Comparison of ENCODE assay signal across 15 cellular contexts in genomic region chr18:67514465-67514864, GRCh38. TPM values are rescaled to one million over a fixed set of nuclear protein-coding genes. Genes with fewer than 3 reads are reported as not detected.
A peak's percentile ranks its signal among the peaks of the same experiment; 100 is the strongest.
DNase-seq lines count a peak whose midpoint lies in the region; ATAC-seq and TF ChIP-seq lines count a peak whose summit lies in the region.
"Had no signal": no experiment of that assay in that cellular context is flagged by ENCODE, and none has a peak within 500 bp of the region (broad histone marks: within the 10 kb centered on the region; RNA-seq: fewer than 3 reads in every experiment).

No MANE protein-coding gene starts in this region.

- WGBS in endodermal cell (ENCODE audit: insufficient coverage in 1 of 2, insufficient read length in 1 of 2), 2 experiments: 88 to 92% methylated on average over 2 to 3 of the region's 3 CpGs

- H3K27me3 Mint-ChIP-seq in endodermal cell (ENCODE audit: insufficient read depth) (no peaks in the 10 kb centered on the region), neural progenitor cell (ENCODE audit: insufficient read depth, low read depth) (peaks cover 2% of the 10 kb centered on the region)

- H3K4me3 Mint-ChIP-seq in endodermal cell (peak overlapping the region; percentile 79), neural progenitor cell (peak overlapping the region; percentile 92)

- H4K20me1 ChIP-seq in neural progenitor cell (ENCODE audit: low read depth): no peaks in the 10 kb centered on the region

- H3K4me1 Mint-ChIP-seq in endodermal cell (peaks cover 15% of the 10 kb centered on the region), neural progenitor cell (peaks cover 20% of the 10 kb centered on the region)

- ATAC-seq in GM21717 (IDR thresholded peaks at IDR 0.05; ENCODE audit: unreplicated experiment): no peak
- ATAC-seq: left lobe of liver had no signal

- H3K27ac Mint-ChIP-seq in endodermal cell: no peak overlapping the region
- H3K27ac Mint-ChIP-seq in neural progenitor cell: no peak overlapping the region

- H3F3A ChIP-seq in neural progenitor cell (ENCODE audit: low read depth): peaks cover 5% of the 10 kb centered on the region

- H3K27ac ChIP-seq in SJCRH30 (no peak overlapping the region), endodermal cell (ENCODE audit: low read depth, low read length) (no peak overlapping the region), neural progenitor cell (no peak overlapping the region)
- H3K27ac ChIP-seq: C4-2B, vagina had no signal

- H3K4me3 ChIP-seq in AG09309 (ENCODE audit: control insufficient read depth, low read depth, low read length) (peak overlapping the region; percentile 90), SJCRH30 (peak overlapping the region; percentile 91), endodermal cell (ENCODE audit: low read length) (peak overlapping the region; percentile 96), neural progenitor cell (no peak overlapping the region)

- no peaks in the 10 kb centered on the region for H3K79me2 ChIP-seq in neural progenitor cell (ENCODE audit: low read depth)

- H3K9me3 Mint-ChIP-seq in endodermal cell: no peaks in the 10 kb centered on the region
- H3K9me3 Mint-ChIP-seq in neural progenitor cell: peaks cover 24% of the 10 kb centered on the region

- H3K36me3 ChIP-seq in SJCRH30 (peaks cover 28% of the 10 kb centered on the region), endodermal cell (ENCODE audit: control insufficient read depth, insufficient read depth, low read length) (peaks cover 22% of the 10 kb centered on the region), neural progenitor cell (no peaks in the 10 kb centered on the region)
- H3K36me3 ChIP-seq: vagina had no signal

- peaks cover 17% of the 10 kb centered on the region for H3K36me3 Mint-ChIP-seq in endodermal cell (ENCODE audit: low read depth)
- H3K36me3 Mint-ChIP-seq in neural progenitor cell: peaks cover 52% of the 10 kb centered on the region

- H3K9ac ChIP-seq in endodermal cell (ENCODE audit: extremely low read depth, low read length, poor library complexity, severe bottlenecking): no peak overlapping the region
- H3K9ac ChIP-seq in neural progenitor cell: no peak overlapping the region

- no peak overlapping the region for H3K4me2 ChIP-seq in neural progenitor cell

- peaks cover 7% of the 10 kb centered on the region; the same call in 1 of the 2 replicates for H3K4me1 ChIP-seq in SJCRH30
- no peaks in the 10 kb centered on the region for H3K4me1 ChIP-seq in endodermal cell (ENCODE audit: control insufficient read depth, insufficient read depth, low read length)
- peaks cover 12% of the 10 kb centered on the region for H3K4me1 ChIP-seq in neural progenitor cell

- TF ChIP-seq CTCF in AG09309 (IDR thresholded peaks at IDR 0.05; ENCODE audit: control insufficient read depth, insufficient read depth, low read depth, low read length, missing control alignments) (no peak), endodermal cell (conservative IDR thresholded peaks at IDR 0.05) (no peak), neural progenitor cell (IDR thresholded peaks at IDR 0.05) (no peak)

- no peak overlapping the region for H2AFZ ChIP-seq in neural progenitor cell (replicated peaks)

- H3K9me3 ChIP-seq in SJCRH30 (replicated peaks): no peaks in the 10 kb centered on the region
- no peaks in the 10 kb centered on the region for H3K9me3 ChIP-seq in endodermal cell (ENCODE audit: control insufficient read depth, low read length)
- no peaks in the 10 kb centered on the region for H3K9me3 ChIP-seq in neural progenitor cell (ENCODE audit: low read depth)
- H3K9me3 ChIP-seq: vagina had no signal

- DNase-seq in AG09309 (ENCODE audit: low read depth): no peak
- no peak for DNase-seq in SJCRH30
- no peak for DNase-seq in endodermal cell
- DNase-seq in neural progenitor cell (ENCODE audit: low spot score): no peak
- DNase-seq in NCI-H748 (lab: John Stamatoyannopoulos, UW; ENCODE audit: unreplicated experiment): no peak
- DNase-seq in NCI-H1436 treated with DMSO at 0.1 percent for 48 hours (lab: John Stamatoyannopoulos, UW): no peak
- no peak for DNase-seq in SKM-1 (lab: John Stamatoyannopoulos, UW; ENCODE audit: unreplicated experiment)
- DNase-seq: activated T-cell treated with anti-CD3 and anti-CD28 coated beads for 4 hours; effector CD8-positive, alpha-beta T cell; NCI-H2081; stimulated activated CD4-positive, alpha-beta T cell treated with anti-CD3 and anti-CD28 coated beads, Interleukin-2, amount 100 ng/mL, for 24 hours had no signal

- H3K27me3 ChIP-seq in SJCRH30 (no peaks in the 10 kb centered on the region), endodermal cell (ENCODE audit: control insufficient read depth, insufficient read depth, low read length, poor library complexity, severe bottlenecking) (no peaks in the 10 kb centered on the region), neural progenitor cell (no peaks in the 10 kb centered on the region)
- H3K27me3 ChIP-seq: vagina had no signal

RNA-seq across cellular contexts. Expression of gene DSEL, which starts 2.1 kb away (rescaled TPM):
- 21.5 and 24.6 TPM in 2 replicates for total RNA-seq in SJCRH30 (2014; rRNA removed; shearing (Covaris generic))
- total RNA-seq in endodermal cell: 1 to 10 TPM; 6.0 to 9.0 TPM
- polyA plus RNA-seq in endodermal cell (2013, experiment 1 of 2): 3.1 TPM
- polyA plus RNA-seq in endodermal cell (2013, experiment 2 of 2): 3.2 TPM
- total RNA-seq in neural progenitor cell (ENCODE audit: low replicate concordance): 7.1 and 8.6 TPM in 2 replicates
